Comparison of ENCODE assay signal across 8 cellular contexts in genomic region chr9:126704157-126704941, GRCh38.
A peak's percentile ranks its signal among the peaks of the same experiment; 100 is the strongest.
DNase-seq lines count a peak whose midpoint lies in the region; ATAC-seq and TF ChIP-seq lines count a peak whose summit lies in the region.

No MANE protein-coding gene starts in this region.

- H3K9me3 ChIP-seq in T-helper 17 cell (ENCODE audit: control insufficient read depth, low read length, poor library complexity, severe bottlenecking), result no peaks in the 10 kb centered on the region

- DNase-seq in NOMO-1 treated with dmso at 0.1 percent for 144 hours (lab: John Stamatoyannopoulos, UW; ENCODE audit: unreplicated experiment) (peak; percentile 9), NOMO-1 treated with DMSO at 0.1 percent for 48 hours (lab: John Stamatoyannopoulos, UW; ENCODE audit: unreplicated experiment) (no peak), T-helper 17 cell (peak in 1 of 3 donors; percentile 5), endothelial cell (ENCODE audit: low spot score) (peak; percentile 3), putamen (ENCODE audit: low spot score) (peak; percentile 83), NCI-H446 (lab: John Stamatoyannopoulos, UW) (no peak)
- DNase-seq in effector CD8-positive, alpha-beta T cell (lab: John Stamatoyannopoulos, UW), result no peak

- H3K4me1 Mint-ChIP-seq in T-helper 17 cell (peaks cover 15% of the 10 kb centered on the region), endothelial cell (ENCODE audit: unreplicated experiment) (peaks cover 24% of the 10 kb centered on the region)

- no peak for TF ChIP-seq CTCF in endothelial cell (IDR thresholded peaks at IDR 0.05; ENCODE audit: unreplicated experiment)

- H3K36me3 Mint-ChIP-seq in T-helper 17 cell (ENCODE audit: low read depth), result peaks cover 2% of the 10 kb centered on the region
- H3K36me3 Mint-ChIP-seq in endothelial cell (ENCODE audit: low read depth, unreplicated experiment), result no peaks in the 10 kb centered on the region

- H3K9me3 Mint-ChIP-seq in endothelial cell (ENCODE audit: unreplicated experiment), result no peaks in the 10 kb centered on the region

- H3K4me3 Mint-ChIP-seq in T-helper 17 cell (peak overlapping the region; percentile 15), endothelial cell (ENCODE audit: unreplicated experiment) (no peak overlapping the region)

- ATAC-seq in T-helper 17 cell (no peak), GM21447 (IDR thresholded peaks at IDR 0.05; ENCODE audit: unreplicated experiment) (no peak)

- H3K27ac Mint-ChIP-seq in T-helper 17 cell (no peak overlapping the region), endothelial cell (ENCODE audit: unreplicated experiment) (no peak overlapping the region)

- H3K27me3 Mint-ChIP-seq in T-helper 17 cell, result peaks cover 54% of the 10 kb centered on the region
- H3K27me3 Mint-ChIP-seq in endothelial cell (ENCODE audit: unreplicated experiment), result peaks cover 13% of the 10 kb centered on the region

Comparison
In these comparisons a context has a peak if more than half of its experiments do, and no peak if none do; other contexts are left out.
1. DNase-seq: peak in NOMO-1 treated with dmso at 0.1 percent for 144 hours (single experiment), endothelial cell (single experiment) and putamen (single experiment); none in NOMO-1 treated with DMSO at 0.1 percent for 48 hours (single experiment), effector CD8-positive, alpha-beta T cell (single experiment) and NCI-H446 (0 of 2).